In the genomic region with DNA sequence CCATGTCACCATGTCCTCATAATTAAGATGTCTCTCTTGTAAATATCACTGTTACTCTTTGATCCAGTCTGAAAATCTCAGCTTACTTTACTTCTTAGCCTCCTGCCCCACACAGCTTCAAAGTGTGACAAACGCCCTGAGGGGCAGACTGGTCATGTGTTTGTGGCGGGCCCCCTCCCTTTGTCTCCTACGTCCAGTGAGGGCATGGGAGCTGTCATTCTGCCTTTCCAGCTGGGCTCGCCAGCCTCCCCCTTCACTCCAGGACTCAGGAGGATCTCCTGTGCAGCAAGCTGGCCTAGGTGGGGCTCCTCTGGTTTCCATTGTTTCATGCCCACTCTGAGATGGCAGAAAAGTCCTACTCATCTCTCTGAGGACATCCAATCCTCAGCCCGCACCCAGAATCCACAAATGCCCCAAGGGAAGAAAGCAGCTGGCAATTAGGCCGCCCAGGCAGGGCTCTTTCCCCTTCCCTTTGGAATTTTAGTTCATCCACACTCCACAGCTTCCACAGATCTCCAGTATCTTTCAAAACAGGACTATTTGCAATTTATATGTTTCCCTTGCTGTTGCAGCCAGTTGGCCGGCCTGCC, we compare ENCODE assay signal across 24 cellular contexts.
DNase-seq lines count a peak whose midpoint lies in the region; ATAC-seq and TF ChIP-seq lines count a peak whose summit lies in the region.
"Had no signal": no experiment of that assay in that cellular context is flagged by ENCODE, and none has a peak within 500 bp of the region (broad histone marks: within the 10 kb centered on the region; RNA-seq: fewer than 3 reads in every experiment).

No MANE protein-coding gene starts in this region.

- TF ChIP-seq CTCF in coronary artery (IDR thresholded peaks at IDR 0.05) = no peak
- no peak for TF ChIP-seq CTCF in sigmoid colon (IDR thresholded peaks at IDR 0.05)

- peaks cover 2 to 24% (median 4%) of the 10 kb centered on the region in 5 donors for H3K27me3 Mint-ChIP-seq in naive thymus-derived CD4-positive, alpha-beta T cell
- H3K27me3 Mint-ChIP-seq: CD4-positive, CD25-positive, alpha-beta regulatory T cell had no signal

- H3K36me3 ChIP-seq in sigmoid colon = no peaks in the 10 kb centered on the region
- H3K36me3 ChIP-seq in naive thymus-derived CD4-positive, alpha-beta T cell (ENCODE audit: control insufficient read depth in 2 of 3, insufficient read depth in 3 of 3, low read length in 3 of 3) = no peaks in the 10 kb centered on the region
- H3K36me3 ChIP-seq: HAP-1, MG63 had no signal

- peaks cover 0 to 17% (median 0%) of the 10 kb centered on the region in 5 donors for H3K36me3 Mint-ChIP-seq in naive thymus-derived CD4-positive, alpha-beta T cell

- no peak for TF ChIP-seq EP300 in sigmoid colon (IDR thresholded peaks at IDR 0.05)

- H3K9me3 ChIP-seq in sigmoid colon = no peaks in the 10 kb centered on the region
- H3K9me3 ChIP-seq in naive thymus-derived CD4-positive, alpha-beta T cell (ENCODE audit: control insufficient read depth in 2 of 3, low read length in 3 of 3) = no peaks in the 10 kb centered on the region
- H3K9me3 ChIP-seq: HAP-1, MG63 had no signal

- no peak overlapping the region for H3K27ac Mint-ChIP-seq in naive thymus-derived CD4-positive, alpha-beta T cell
- H3K27ac Mint-ChIP-seq: CD4-positive, CD25-positive, alpha-beta regulatory T cell; HFFc6 had no signal

- POLR2A ChIA-PET in naive thymus-derived CD4-positive, alpha-beta T cell (lab: Charles Lee) = no interaction called here

- peak; percentile 17 for DNase-seq in activated effector memory CD4-positive, alpha-beta T cell treated with anti-CD3 and anti-CD28 coated beads, Interleukin-2, amount 50 U/mL, for 16 hours
- DNase-seq in activated effector memory CD4-positive, alpha-beta T cell treated with Interleukin-2 at 50 U/mL for 16 hours = no peak
- DNase-seq in coronary artery (ENCODE audit: low spot score) = peak; percentile 24
- DNase-seq in left lobe of liver (ENCODE audit: low spot score) = peak; percentile 31
- DNase-seq in sigmoid colon = peak; percentile 47
- no peak for DNase-seq in naive thymus-derived CD4-positive, alpha-beta T cell
- DNase-seq: 8988T; CD4-positive, CD25-positive, alpha-beta regulatory T cell; HFFc6; IMR-90; KG1; MG63; NCI-H1105 treated with DMSO at 0.1 percent for 48 hours; NCI-H146; NCI-H2029; NCI-H446 treated with DMSO at 0.1 percent for 48 hours; NCI-H526; NCI-H82; NK-92 treated with Interleukin-12 subunit alpha and Interleukin-12 subunit beta, amount 100 ng/mL, for 24 hours; PC-3 had no signal

- H3K27me3 ChIP-seq in sigmoid colon = peaks cover 0 to 31% (median 5%) of the 10 kb centered on the region in 3 donors
- H3K27me3 ChIP-seq in naive thymus-derived CD4-positive, alpha-beta T cell (ENCODE audit: control insufficient read depth in 2 of 2, insufficient read depth in 2 of 2, low read length in 2 of 2) = no peaks in the 10 kb centered on the region
- H3K27me3 ChIP-seq: BLaER1, MG63 had no signal

- peaks cover 0 to 2% (median 0%) of the 10 kb centered on the region in 7 donors for H3K4me1 Mint-ChIP-seq in naive thymus-derived CD4-positive, alpha-beta T cell
- H3K4me1 Mint-ChIP-seq: CD4-positive, CD25-positive, alpha-beta regulatory T cell had no signal

- H3K27ac ChIP-seq in coronary artery = no peak overlapping the region
- H3K27ac ChIP-seq in sigmoid colon = no peak overlapping the region
- H3K27ac ChIP-seq in naive thymus-derived CD4-positive, alpha-beta T cell (ENCODE audit: low read depth, low read length) = no peak overlapping the region
- H3K27ac ChIP-seq: BLaER1 had no signal

- no peaks in the 10 kb centered on the region for H3K4me1 ChIP-seq in sigmoid colon
- H3K4me1 ChIP-seq in naive thymus-derived CD4-positive, alpha-beta T cell (ENCODE audit: control insufficient read depth in 2 of 2, insufficient read depth in 2 of 2, low read length in 2 of 2) = no peaks in the 10 kb centered on the region
- H3K4me1 ChIP-seq: BLaER1, HAP-1 had no signal

- 60 to 67% methylated on average over 7 of the region's 7 CpGs for WGBS in sigmoid colon, 2 donors

- intact Hi-C loops in sigmoid colon (cut with DNase I) = no loop called here
- intact Hi-C loops in naive thymus-derived CD4-positive, alpha-beta T cell (cut with micrococcal nuclease) = no loop called here

- ATAC-seq in left lobe of liver (no peak), HG02973 (IDR thresholded peaks at IDR 0.05; ENCODE audit: unreplicated experiment) (no peak), GM18861 (IDR thresholded peaks at IDR 0.05; ENCODE audit: unreplicated experiment) (no peak)
- no peak for ATAC-seq in naive thymus-derived CD4-positive, alpha-beta T cell
- ATAC-seq: PC-3 had no signal

- CTCF ChIA-PET in naive thymus-derived CD4-positive, alpha-beta T cell (lab: Charles Lee) = no interaction called here

- no peak for TF ChIP-seq POLR2A in sigmoid colon (IDR thresholded peaks at IDR 0.05)

- peaks cover 0 to 8% (median 0%) of the 10 kb centered on the region in 11 donors for H3K9me3 Mint-ChIP-seq in naive thymus-derived CD4-positive, alpha-beta T cell
- H3K9me3 Mint-ChIP-seq: CD4-positive, CD25-positive, alpha-beta regulatory T cell had no signal

- H3K4me3 ChIP-seq in coronary artery = no peak overlapping the region
- H3K4me3 ChIP-seq in sigmoid colon = no peak overlapping the region
- no peak overlapping the region for H3K4me3 ChIP-seq in naive thymus-derived CD4-positive, alpha-beta T cell (ENCODE audit: low read length)
- H3K4me3 ChIP-seq: BLaER1, HAP-1, MG63 had no signal

- H3K4me3 Mint-ChIP-seq in naive thymus-derived CD4-positive, alpha-beta T cell = no peak overlapping the region
- H3K4me3 Mint-ChIP-seq: CD4-positive, CD25-positive, alpha-beta regulatory T cell; HFFc6 had no signal

Comparison
In these comparisons a context has a peak if more than half of its experiments do, and no peak if none do; other contexts are left out.
1. DNase-seq: peak in activated effector memory CD4-positive, alpha-beta T cell treated with anti-CD3 and anti-CD28 coated beads, Interleukin-2, amount 50 U/mL, for 16 hours (single experiment), coronary artery (single experiment), left lobe of liver (single experiment) and sigmoid colon (single experiment); none in activated effector memory CD4-positive, alpha-beta T cell treated with Interleukin-2 at 50 U/mL for 16 hours (single experiment) and naive thymus-derived CD4-positive, alpha-beta T cell (0 of 9).